In the genomic region with DNA sequence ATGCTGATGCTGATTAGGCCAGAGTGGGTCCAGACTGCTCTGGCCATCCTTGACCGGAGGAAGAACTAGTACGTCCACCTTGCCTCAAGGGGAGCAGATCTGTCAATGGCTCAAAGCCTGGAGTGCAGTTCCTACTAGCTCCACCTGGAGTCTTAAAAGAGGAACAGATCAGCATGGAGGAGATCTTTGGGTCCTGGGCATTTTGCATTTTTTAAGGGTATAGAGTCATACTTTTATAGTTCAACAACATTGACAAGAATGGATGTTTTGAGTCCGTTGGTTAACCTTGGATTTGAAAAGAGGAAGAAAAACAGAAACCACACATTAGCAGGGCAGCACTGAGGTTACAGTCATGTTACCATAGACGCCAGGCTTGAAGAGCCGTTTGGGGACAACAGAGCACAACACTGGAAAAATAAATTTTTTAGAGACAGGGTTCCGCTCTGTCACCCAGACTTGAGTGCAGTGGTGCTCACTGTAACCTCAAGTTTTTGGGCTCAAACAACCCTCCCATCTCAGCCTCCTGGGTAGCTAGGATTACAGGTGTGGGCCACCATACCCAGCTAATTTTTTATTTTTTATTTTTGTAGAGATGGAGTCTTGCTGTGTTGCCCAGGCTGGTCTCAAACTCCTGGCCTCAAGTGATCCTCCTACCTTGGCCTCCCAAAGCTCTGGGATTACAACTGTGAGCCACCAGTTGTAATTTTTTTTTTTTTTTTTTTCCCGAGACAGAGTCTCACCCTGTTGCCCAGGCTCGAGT, we compare ENCODE assay signal across 8 cellular contexts.
DNase-seq lines count a peak whose midpoint lies in the region; ATAC-seq and TF ChIP-seq lines count a peak whose summit lies in the region.

No MANE protein-coding gene starts in this region.

- no peak overlapping the region for H3K27ac ChIP-seq in foreskin keratinocyte

- no peak overlapping the region for H3K4me3 Mint-ChIP-seq in activated T-helper 1 cell treated with anti-CD3 and anti-CD28 coated beads, Interleukin-12 subunit alpha, Interleukin-12 subunit beta, Interleukin-2, Interleukin-4 antibody, amounts not matched to agents 30 ng/mL and 10 ng/mL and 1 ng/mL, durations not matched to agents 14 hours and 24 hours and 36 hours

- no peak overlapping the region for H3K27ac Mint-ChIP-seq in activated T-helper 1 cell treated with anti-CD3 and anti-CD28 coated beads, Interleukin-12 subunit alpha, Interleukin-12 subunit beta, Interleukin-2, Interleukin-4 antibody, amounts not matched to agents 30 ng/mL and 10 ng/mL and 1 ng/mL, durations not matched to agents 14 hours and 24 hours and 36 hours

- H3K4me1 ChIP-seq in foreskin keratinocyte, result no peaks in the 10 kb centered on the region

- peak; percentile 53 for ATAC-seq in HG02840 (IDR thresholded peaks at IDR 0.05; ENCODE audit: low FRiP score, unreplicated experiment)
- ATAC-seq in foreskin keratinocyte, result no peak

- no peaks in the 10 kb centered on the region for H3K9me3 Mint-ChIP-seq in activated T-helper 1 cell treated with anti-CD3 and anti-CD28 coated beads, Interleukin-12 subunit alpha, Interleukin-12 subunit beta, Interleukin-2, Interleukin-4 antibody, amounts not matched to agents 30 ng/mL and 10 ng/mL and 1 ng/mL, durations not matched to agents 14 hours and 24 hours and 36 hours

- H3K27me3 Mint-ChIP-seq in activated T-helper 1 cell treated with anti-CD3 and anti-CD28 coated beads, Interleukin-12 subunit alpha, Interleukin-12 subunit beta, Interleukin-2, Interleukin-4 antibody, amounts not matched to agents 30 ng/mL and 10 ng/mL and 1 ng/mL, durations not matched to agents 14 hours and 24 hours and 36 hours (ENCODE audit: insufficient read depth), result peaks cover 3% of the 10 kb centered on the region

- no peaks in the 10 kb centered on the region for H3K27me3 ChIP-seq in foreskin keratinocyte

- intact Hi-C loops in activated T-helper 1 cell treated with anti-CD3 and anti-CD28 coated beads, Interleukin-12 subunit alpha, Interleukin-12 subunit beta, Interleukin-2, Interleukin-4 antibody, amounts not matched to agents 30 ng/mL and 10 ng/mL and 1 ng/mL, durations not matched to agents 14 hours and 24 hours and 36 hours (cut with micrococcal nuclease), result no loop called here

- DNase-seq in NCI-H82 (lab: John Stamatoyannopoulos, UW) (peak; percentile 45), NCI-H82 treated with DMSO at 0.1 percent for 48 hours (lab: John Stamatoyannopoulos, UW; ENCODE audit: unreplicated experiment) (no peak), NOMO-1 treated with DMSO at 0.1 percent for 48 hours (lab: John Stamatoyannopoulos, UW; ENCODE audit: unreplicated experiment) (peak; percentile 96), foreskin keratinocyte (no peak), NCI-H2107 (lab: John Stamatoyannopoulos, UW) (no peak), NCI-H524 (lab: John Stamatoyannopoulos, UW) (no peak)
- DNase-seq in activated T-helper 1 cell treated with anti-CD3 and anti-CD28 coated beads, Interleukin-12 subunit alpha, Interleukin-12 subunit beta, Interleukin-2, Interleukin-4 antibody, amounts not matched to agents 30 ng/mL and 10 ng/mL and 1 ng/mL, durations not matched to agents 14 hours and 24 hours and 36 hours (ENCODE audit: low spot score), result no peak

- H3K4me1 Mint-ChIP-seq in activated T-helper 1 cell treated with anti-CD3 and anti-CD28 coated beads, Interleukin-12 subunit alpha, Interleukin-12 subunit beta, Interleukin-2, Interleukin-4 antibody, amounts not matched to agents 30 ng/mL and 10 ng/mL and 1 ng/mL, durations not matched to agents 14 hours and 24 hours and 36 hours (ENCODE audit: low read depth), result peaks cover 4% of the 10 kb centered on the region

- peak; percentile 48 for TF ChIP-seq CTCF in foreskin keratinocyte (conservative IDR thresholded peaks at IDR 0.05)

- H3K36me3 Mint-ChIP-seq in activated T-helper 1 cell treated with anti-CD3 and anti-CD28 coated beads, Interleukin-12 subunit alpha, Interleukin-12 subunit beta, Interleukin-2, Interleukin-4 antibody, amounts not matched to agents 30 ng/mL and 10 ng/mL and 1 ng/mL, durations not matched to agents 14 hours and 24 hours and 36 hours (ENCODE audit: low read depth), result no peaks in the 10 kb centered on the region

Comparison
In these comparisons a context has a peak if more than half of its experiments do, and no peak if none do; other contexts are left out.
1. DNase-seq: peak in NCI-H82 (single experiment) and NOMO-1 treated with DMSO at 0.1 percent for 48 hours (single experiment); none in NCI-H82 treated with DMSO at 0.1 percent for 48 hours (single experiment), foreskin keratinocyte (0 of 2), NCI-H2107 (single experiment), NCI-H524 (0 of 2) and activated T-helper 1 cell treated with anti-CD3 and anti-CD28 coated beads, Interleukin-12 subunit alpha, Interleukin-12 subunit beta, Interleukin-2, Interleukin-4 antibody, amounts not matched to agents 30 ng/mL and 10 ng/mL and 1 ng/mL, durations not matched to agents 14 hours and 24 hours and 36 hours (single experiment).